ENCODE assay signal across 8 cellular contexts in genomic region chr2:222572761-222573174, GRCh38.
DNase-seq lines count a peak whose midpoint lies in the region; ATAC-seq and TF ChIP-seq lines count a peak whose summit lies in the region.

No MANE protein-coding gene starts in this region.

- peak overlapping the region in 2 of 5 donors; percentile 23 to 27 for H3K9ac ChIP-seq in subcutaneous abdominal adipose tissue (ENCODE audit: low read length in 5 of 5)

- H3K36me3 Mint-ChIP-seq in activated CD8-positive, alpha-beta memory T cell treated with anti-CD3 and anti-CD28 coated beads, Interleukin-2, amount 10 ng/mL, durations not matched to agents 7 days and 5 days, result peaks cover 28% of the 10 kb centered on the region
- H3K36me3 Mint-ChIP-seq in activated naive CD8-positive, alpha-beta T cell treated with anti-CD3 and anti-CD28 coated beads, Interleukin-2, amount 10 ng/mL, durations not matched to agents 7 days and 5 days, result peaks cover 14% of the 10 kb centered on the region

- H3K4me3 Mint-ChIP-seq in activated CD8-positive, alpha-beta memory T cell treated with anti-CD3 and anti-CD28 coated beads, Interleukin-2, amount 10 ng/mL, durations not matched to agents 7 days and 5 days, result no peak overlapping the region
- H3K4me3 Mint-ChIP-seq in activated naive CD8-positive, alpha-beta T cell treated with anti-CD3 and anti-CD28 coated beads, Interleukin-2, amount 10 ng/mL, durations not matched to agents 7 days and 5 days, result no peak overlapping the region

- CTCF ChIA-PET in activated CD8-positive, alpha-beta memory T cell treated with anti-CD3 and anti-CD28 coated beads, Interleukin-2, amount 10 ng/mL, durations not matched to agents 7 days and 5 days (lab: Charles Lee), result interaction anchor here (1.0 to 1.2 kb wide), 2 partner anchors 17 to 255 kb away, joined by 3 to 4 read pairs; no protein-coding TSS in a partner anchor

- no peaks in the 10 kb centered on the region for H3K27me3 Mint-ChIP-seq in activated CD8-positive, alpha-beta memory T cell treated with anti-CD3 and anti-CD28 coated beads, Interleukin-2, amount 10 ng/mL, durations not matched to agents 7 days and 5 days
- H3K27me3 Mint-ChIP-seq in activated naive CD8-positive, alpha-beta T cell treated with anti-CD3 and anti-CD28 coated beads, Interleukin-2, amount 10 ng/mL, durations not matched to agents 7 days and 5 days, result no peaks in the 10 kb centered on the region

- H3K36me3 ChIP-seq in subcutaneous abdominal adipose tissue (ENCODE audit: control insufficient read depth in 5 of 5, insufficient read depth in 5 of 5, low read length in 5 of 5) (peaks cover 6 to 13% (median 9%) of the 10 kb centered on the region in 5 donors), tibial artery (peaks cover 9 to 18% (median 13%) of the 10 kb centered on the region in 3 donors)

- peak overlapping the region; percentile 10 for H3K27ac Mint-ChIP-seq in activated CD8-positive, alpha-beta memory T cell treated with anti-CD3 and anti-CD28 coated beads, Interleukin-2, amount 10 ng/mL, durations not matched to agents 7 days and 5 days
- H3K27ac Mint-ChIP-seq in activated naive CD8-positive, alpha-beta T cell treated with anti-CD3 and anti-CD28 coated beads, Interleukin-2, amount 10 ng/mL, durations not matched to agents 7 days and 5 days, result peak overlapping the region; percentile 31

- no peak for ATAC-seq in activated CD8-positive, alpha-beta memory T cell treated with anti-CD3 and anti-CD28 coated beads, Interleukin-2, amount 10 ng/mL, durations not matched to agents 7 days and 5 days
- ATAC-seq in activated naive CD8-positive, alpha-beta T cell treated with anti-CD3 and anti-CD28 coated beads, Interleukin-2, amount 10 ng/mL, durations not matched to agents 7 days and 5 days (ENCODE audit: low read depth), result no peak
- no peak for ATAC-seq in GM21390 (IDR thresholded peaks at IDR 0.05; ENCODE audit: unreplicated experiment)

- TF ChIP-seq CTCF in tibial artery (IDR thresholded peaks at IDR 0.05), result no peak

- no peaks in the 10 kb centered on the region for H3K9me3 Mint-ChIP-seq in activated CD8-positive, alpha-beta memory T cell treated with anti-CD3 and anti-CD28 coated beads, Interleukin-2, amount 10 ng/mL, durations not matched to agents 7 days and 5 days (ENCODE audit: low read depth)
- no peaks in the 10 kb centered on the region for H3K9me3 Mint-ChIP-seq in activated naive CD8-positive, alpha-beta T cell treated with anti-CD3 and anti-CD28 coated beads, Interleukin-2, amount 10 ng/mL, durations not matched to agents 7 days and 5 days

- POLR2A ChIA-PET in activated naive CD8-positive, alpha-beta T cell treated with anti-CD3 and anti-CD28 coated beads, Interleukin-2, amount 10 ng/mL, durations not matched to agents 7 days and 5 days (lab: Charles Lee), result no interaction called here

- peaks cover 12% of the 10 kb centered on the region for H3K4me1 Mint-ChIP-seq in activated CD8-positive, alpha-beta memory T cell treated with anti-CD3 and anti-CD28 coated beads, Interleukin-2, amount 10 ng/mL, durations not matched to agents 7 days and 5 days
- peaks cover 15% of the 10 kb centered on the region for H3K4me1 Mint-ChIP-seq in activated naive CD8-positive, alpha-beta T cell treated with anti-CD3 and anti-CD28 coated beads, Interleukin-2, amount 10 ng/mL, durations not matched to agents 7 days and 5 days

- H3K4me3 ChIP-seq in subcutaneous abdominal adipose tissue (ENCODE audit: low read depth in 1 of 5, low read length in 5 of 5) (no peak overlapping the region), tibial artery (no peak overlapping the region)

- no peak for DNase-seq in activated CD8-positive, alpha-beta memory T cell treated with anti-CD3 and anti-CD28 coated beads, Interleukin-2, amount 10 ng/mL, durations not matched to agents 7 days and 5 days
- no peak for DNase-seq in activated CD8-positive, alpha-beta memory T cell treated with anti-CD3 and anti-CD28 coated beads, Interleukin-2, amount 50 U/mL, for 48 hours
- DNase-seq in activated naive CD8-positive, alpha-beta T cell treated with anti-CD3 and anti-CD28 coated beads, Interleukin-2, amount 10 ng/mL, durations not matched to agents 7 days and 5 days, result no peak
- DNase-seq in iris pigment epithelial cell (ENCODE audit: low read depth) (peak; percentile 85), tibial artery (no peak), LoVo (ENCODE audit: low spot score) (no peak)

- H3K4me1 ChIP-seq in subcutaneous abdominal adipose tissue (ENCODE audit: control insufficient read depth in 5 of 5, insufficient read depth in 5 of 5, low read length in 5 of 5) (peaks cover 0 to 17% (median 15%) of the 10 kb centered on the region in 5 donors), tibial artery (peaks cover 0 to 27% (median 6%) of the 10 kb centered on the region in 4 donors)

- no peaks in the 10 kb centered on the region for H3K9me3 ChIP-seq in subcutaneous abdominal adipose tissue (ENCODE audit: control insufficient read depth in 5 of 5, low read length in 5 of 5)
- no peaks in the 10 kb centered on the region for H3K9me3 ChIP-seq in tibial artery

- intact Hi-C loops in tibial artery (cut with DNase I; ENCODE audit: low total_unique reads), result no loop called here

- H3K27me3 ChIP-seq in subcutaneous abdominal adipose tissue (ENCODE audit: control insufficient read depth in 5 of 5, insufficient read depth in 4 of 5, low read length in 5 of 5) (no peaks in the 10 kb centered on the region), tibial artery (no peaks in the 10 kb centered on the region)

- peak overlapping the region; percentile 27 for H3K27ac ChIP-seq in subcutaneous abdominal adipose tissue (ENCODE audit: low read depth, low read length)
- H3K27ac ChIP-seq in tibial artery, result no peak overlapping the region
